22 cellular contexts compared by ENCODE assay signal in genomic region chr7:1382553-1383397, GRCh38.
DNase-seq lines count a peak whose midpoint lies in the region; ATAC-seq, FAIRE-seq and TF ChIP-seq lines count a peak whose summit lies in the region.
"Had no signal": no experiment of that assay in that cellular context is flagged by ENCODE, and none has a peak within 500 bp of the region (broad histone marks: within the 10 kb centered on the region; RNA-seq: fewer than 3 reads in every experiment).

No MANE protein-coding gene starts in this region.

- no peaks in the 10 kb centered on the region for H3K27me3 ChIP-seq in right cardiac atrium (ENCODE audit: control insufficient read depth, insufficient read depth)
- peaks cover 85% of the 10 kb centered on the region for H3K27me3 ChIP-seq in SK-N-SH (ENCODE audit: insufficient read depth)
- H3K27me3 ChIP-seq in neural progenitor cell: peaks cover 56% of the 10 kb centered on the region

- peak; percentile 32 for FAIRE-seq in urothelium cell line (lab: Jason Lieb, UNC)
- FAIRE-seq: A204.1, GM12891, GM18507 had no signal

- no peaks in the 10 kb centered on the region for H3K9me3 ChIP-seq in right cardiac atrium (ENCODE audit: control insufficient read depth, low read length)
- no peaks in the 10 kb centered on the region for H3K9me3 ChIP-seq in SK-N-SH
- no peaks in the 10 kb centered on the region for H3K9me3 ChIP-seq in neural progenitor cell (ENCODE audit: low read depth)
- H3K9me3 ChIP-seq: HAP-1 had no signal

- H3K27ac ChIP-seq in right cardiac atrium (ENCODE audit: low read length): no peak overlapping the region
- no peak overlapping the region for H3K27ac ChIP-seq in SK-N-SH (ENCODE audit: low read depth in 2 of 2, low read length in 1 of 2)
- no peak overlapping the region for H3K27ac ChIP-seq in neural progenitor cell
- H3K27ac ChIP-seq: 22Rv1 had no signal

- no peak for TF ChIP-seq CTCF in SK-N-SH (IDR thresholded peaks at IDR 0.05)
- TF ChIP-seq CTCF in neural progenitor cell (IDR thresholded peaks at IDR 0.05): no peak

- H3K36me3 Mint-ChIP-seq in neural progenitor cell: no peaks in the 10 kb centered on the region

- peaks cover 5% of the 10 kb centered on the region for H3K4me1 Mint-ChIP-seq in neural progenitor cell
- H3K4me1 Mint-ChIP-seq: B cell, GM23338 had no signal

- H3F3A ChIP-seq in SK-N-SH (replicated peaks; ENCODE audit: insufficient read depth): peaks cover 6% of the 10 kb centered on the region
- no peaks in the 10 kb centered on the region for H3F3A ChIP-seq in neural progenitor cell (ENCODE audit: low read depth)

- WGBS in right cardiac atrium: 72% methylated on average over 29 of the region's 29 CpGs
- WGBS in SK-N-SH (ENCODE audit: low lambda C conversion rate): 15% methylated on average over 20 of the region's 29 CpGs

- H2AFZ ChIP-seq in SK-N-SH (ENCODE audit: low read depth): no peak overlapping the region
- no peak overlapping the region for H2AFZ ChIP-seq in neural progenitor cell (replicated peaks)
- H2AFZ ChIP-seq: GM23338 had no signal

- CTCF ChIA-PET in SK-N-SH (lab: Yijun Ruan, JAX): interaction anchor here (1.0 to 1.4 kb wide), 5 partner anchors 11 to 188 kb away, joined by 3 to 7 read pairs (median 4); no protein-coding TSS in a partner anchor

- no peak overlapping the region for H3K4me3 Mint-ChIP-seq in neural progenitor cell
- H3K4me3 Mint-ChIP-seq: B cell; CD4-positive, alpha-beta memory T cell; GM23338; HFFc6 had no signal

- DNase-seq in right cardiac atrium (peak in 2 of 3 donors; percentile 9 to 48), cardiac septum (ENCODE audit: low spot score) (no peak), SK-N-SH (peak; percentile 42), neural progenitor cell (ENCODE audit: low spot score) (no peak), urothelium cell line (ENCODE audit: low spot score) (no peak), COR-L47 (lab: John Stamatoyannopoulos, UW) (no peak), NCI-H2081 treated with DMSO at 0.1 percent for 48 hours (lab: John Stamatoyannopoulos, UW) (no peak)
- DNase-seq: C1 segment of cervical spinal cord; Caco-2; CD4-positive, alpha-beta memory T cell; DMS153; EL; GDM1; HFFc6 had no signal

- peaks cover 8% of the 10 kb centered on the region for H3K27me3 Mint-ChIP-seq in neural progenitor cell (ENCODE audit: insufficient read depth, low read depth)

- H3K36me3 ChIP-seq in SK-N-SH (replicated peaks in 1 of 2; ENCODE audit: control insufficient read depth in 1 of 2, insufficient read depth in 2 of 2, low read length in 1 of 2): no peaks in the 10 kb centered on the region
- no peaks in the 10 kb centered on the region for H3K36me3 ChIP-seq in neural progenitor cell
- H3K36me3 ChIP-seq: HAP-1 had no signal

- peak overlapping the region; percentile 34 for H3K27ac Mint-ChIP-seq in neural progenitor cell
- H3K27ac Mint-ChIP-seq: B cell; CD4-positive, alpha-beta memory T cell; GM23338; HFFc6 had no signal

- H4K20me1 ChIP-seq in SK-N-SH (ENCODE audit: insufficient read depth) (peaks cover 3% of the 10 kb centered on the region; the same call in 1 of the 2 replicates), neural progenitor cell (ENCODE audit: low read depth) (no peaks in the 10 kb centered on the region)

- H3K79me2 ChIP-seq in SK-N-SH (ENCODE audit: insufficient read depth): no peaks in the 10 kb centered on the region
- no peaks in the 10 kb centered on the region for H3K79me2 ChIP-seq in neural progenitor cell (ENCODE audit: low read depth)

- TF ChIP-seq EP300 in SK-N-SH (IDR thresholded peaks at IDR 0.05; ENCODE audit: borderline replicate concordance in 1 of 2, low read depth in 1 of 2, low read length in 1 of 2): no peak

- H3K4me1 ChIP-seq in right cardiac atrium (ENCODE audit: control insufficient read depth, insufficient read depth, low read length) (no peaks in the 10 kb centered on the region), SK-N-SH (ENCODE audit: control insufficient read depth in 1 of 2, insufficient read depth in 2 of 2, low read depth in 1 of 2, low read length in 1 of 2) (no peaks in the 10 kb centered on the region; a peak in 1 of 4 replicates), neural progenitor cell (no peaks in the 10 kb centered on the region)
- H3K4me1 ChIP-seq: Caco-2, HAP-1 had no signal

- H3K9me2 ChIP-seq in SK-N-SH: no peaks in the 10 kb centered on the region

- H3K4me2 ChIP-seq in SK-N-SH (no peak overlapping the region), neural progenitor cell (no peak overlapping the region)
- H3K4me2 ChIP-seq: GM23338 had no signal

- H3K9me3 Mint-ChIP-seq in neural progenitor cell: no peaks in the 10 kb centered on the region
- H3K9me3 Mint-ChIP-seq: GM23338, HFFc6 had no signal

- POLR2A ChIA-PET in SK-N-SH (lab: Yijun Ruan, JAX): no interaction called here

- intact Hi-C loops in right cardiac atrium (cut with DNase I) (no loop called here), cardiac septum (cut with DNase I) (no loop called here)

- H3K4me3 ChIP-seq in right cardiac atrium (ENCODE audit: low read length) (no peak overlapping the region), SK-N-SH (ENCODE audit: low read depth in 2 of 2, low read length in 1 of 2) (no peak overlapping the region), neural progenitor cell (no peak overlapping the region)
- H3K4me3 ChIP-seq: GM23338, HAP-1 had no signal

- ATAC-seq in right cardiac atrium (no peak), HG03432 (IDR thresholded peaks at IDR 0.05; ENCODE audit: unreplicated experiment) (no peak)
- ATAC-seq: GM23338 had no signal

- no peak for TF ChIP-seq RAD21 in SK-N-SH (IDR thresholded peaks at IDR 0.05; ENCODE audit: low read length)

- H3K9ac ChIP-seq in SK-N-SH (no peak overlapping the region), neural progenitor cell (no peak overlapping the region)

TF ChIP-seq in SK-N-SH, 30 proteins besides CTCF, POLR2A, EP300 and RAD21 (continues in another document):
- TF ChIP-seq RFX5 (IDR thresholded peaks at IDR 0.05; ENCODE audit: low read length): no peak
- TF ChIP-seq FOXM1 (IDR thresholded peaks at IDR 0.05; ENCODE audit: low read depth): no peak
- TF ChIP-seq USF1 (IDR thresholded peaks at IDR 0.05; ENCODE audit: borderline replicate concordance, low read depth): no peak
- no peak for TF ChIP-seq ELF1 (IDR thresholded peaks at IDR 0.05)
- TF ChIP-seq REST (IDR thresholded peaks at IDR 0.05; ENCODE audit: low read depth, low read length): no peak
- TF ChIP-seq YY1 (IDR thresholded peaks at IDR 0.05; ENCODE audit: low read depth): no peak
- no peak for TF ChIP-seq TEAD4 (IDR thresholded peaks at IDR 0.05; ENCODE audit: borderline replicate concordance, insufficient read depth)
- no peak for TF ChIP-seq NFIC (IDR thresholded peaks at IDR 0.05; ENCODE audit: borderline replicate concordance)
- no peak for TF ChIP-seq IRF3 (IDR thresholded peaks at IDR 0.05; ENCODE audit: low read depth, low read length)
- TF ChIP-seq POLR2AphosphoS5 (IDR thresholded peaks at IDR 0.05; ENCODE audit: low read depth, low read length): no peak
- no peak for TF ChIP-seq RXRA (IDR thresholded peaks at IDR 0.05; ENCODE audit: borderline replicate concordance, low read depth)
- no peak for TF ChIP-seq MXI1 (IDR thresholded peaks at IDR 0.05; ENCODE audit: low read depth, low read length)
- no peak for TF ChIP-seq TAF1 (IDR thresholded peaks at IDR 0.05; ENCODE audit: borderline replicate concordance, low read depth, low read length)
- TF ChIP-seq MAX (IDR thresholded peaks at IDR 0.05; ENCODE audit: low read depth): no peak
- TF ChIP-seq NRF1 (IDR thresholded peaks at IDR 0.05; ENCODE audit: low read depth, low read length): no peak
- no peak for TF ChIP-seq FOSL2 (IDR thresholded peaks at IDR 0.05; ENCODE audit: borderline replicate concordance, low read depth)

Comparison
In these comparisons a context has a peak if more than half of its experiments do, and no peak if none do; other contexts are left out.
1. DNase-seq: peak in right cardiac atrium (2 of 3) and SK-N-SH (single experiment); none in cardiac septum (single experiment), neural progenitor cell (single experiment), urothelium cell line (single experiment), COR-L47 (single experiment) and NCI-H2081 treated with DMSO at 0.1 percent for 48 hours (single experiment).